ENCODE assay signal across 9 cellular contexts in genomic region chr19:14536926-14537692, GRCh38. TPM values are rescaled to one million over a fixed set of nuclear protein-coding genes. Genes with fewer than 3 reads are reported as not detected.
A peak's percentile ranks its signal among the peaks of the same experiment; 100 is the strongest.
DNase-seq lines count a peak whose midpoint lies in the region; ATAC-seq, FAIRE-seq and TF ChIP-seq lines count a peak whose summit lies in the region.
"Had no signal": no experiment of that assay in that cellular context is flagged by ENCODE, and none has a peak within 500 bp of the region (broad histone marks: within the 10 kb centered on the region; RNA-seq: fewer than 3 reads in every experiment).

No MANE protein-coding gene starts in this region.

- TF ChIP-seq CTCF in DOHH2 (IDR thresholded peaks at IDR 0.05; ENCODE audit: low read depth, low read length, poor library complexity, severe bottlenecking) (no peak), OCI-LY7 (conservative IDR thresholded peaks at IDR 0.05; ENCODE audit: low read length) (no peak), MCF 10A (IDR thresholded peaks at IDR 0.05; ENCODE audit: unreplicated experiment) (no peak), keratinocyte (optimal IDR thresholded peaks at IDR 0.05 in 1 of 3, IDR thresholded peaks at IDR 0.05 in 1 of 3, conservative IDR thresholded peaks at IDR 0.05 in 1 of 3; ENCODE audit: extremely low read depth in 1 of 3, insufficient read depth in 2 of 3, low read length in 3 of 3) (no peak)

- H3K9me3 Mint-ChIP-seq in MCF 10A (ENCODE audit: unreplicated experiment) = no peaks in the 10 kb centered on the region
- H3K9me3 Mint-ChIP-seq in stimulated activated naive CD8-positive, alpha-beta T cell treated with anti-CD3 and anti-CD28 coated beads, Interleukin-15, amount 100 ng/mL, for 72 hours = no peaks in the 10 kb centered on the region

- FAIRE-seq in keratinocyte (lab: Jason Lieb, UNC) = peak; percentile 5

- peaks cover 4% of the 10 kb centered on the region; the same call in 1 of the 2 replicates for H4K20me1 ChIP-seq in DOHH2 (ENCODE audit: control insufficient read depth, insufficient read depth, low read depth, low read length)
- H4K20me1 ChIP-seq in OCI-LY7 (ENCODE audit: insufficient read depth, low read length) = no peaks in the 10 kb centered on the region
- no peaks in the 10 kb centered on the region for H4K20me1 ChIP-seq in keratinocyte (ENCODE audit: control insufficient read depth, extremely low read depth, insufficient read depth, low read length)

- POLR2A ChIA-PET in OCI-LY7 (lab: Charles Lee) = interaction anchor here (0.7 kb wide), 1 partner anchor 85 kb away, joined by 6 read pairs; no protein-coding TSS in a partner anchor
- POLR2A ChIA-PET in MCF 10A (lab: Yijun Ruan, JAX) = interaction anchor here (0.6 to 2.2 kb wide), 4 partner anchors 16 to 30 kb away, joined by 3 to 12 read pairs (median 3); partner anchors contain the start of gene DNAJB1

- CTCF ChIA-PET in OCI-LY7 (lab: Charles Lee; ENCODE audit: unreplicated experiment) (no interaction called here), MCF 10A (lab: Yijun Ruan, JAX) (interaction anchor here (0.6 to 3.3 kb wide), 3 partner anchors 14 to 1667 kb away, joined by 3 to 20 read pairs (median 3); no protein-coding TSS in a partner anchor)

- peaks cover 12% of the 10 kb centered on the region for H3K36me3 Mint-ChIP-seq in MCF 10A (ENCODE audit: insufficient read depth, unreplicated experiment)
- H3K36me3 Mint-ChIP-seq: activated naive CD8-positive, alpha-beta T cell had no signal

- H3K9me2 ChIP-seq in DOHH2 (replicated peaks; ENCODE audit: control insufficient read depth, low read length) (no peaks in the 10 kb centered on the region), OCI-LY7 (ENCODE audit: insufficient read depth, low read length) (no peaks in the 10 kb centered on the region)

- no TSS peak for BruUV-seq in OCI-LY7 (replicated peaks; lab: Mats Ljungman, UMichigan)
- BruUV-seq in MCF 10A (replicated peaks; lab: Mats Ljungman, UMichigan) = no TSS peak

- H3K79me2 ChIP-seq in DOHH2 (ENCODE audit: control insufficient read depth, low read length) (peaks cover 82% of the 10 kb centered on the region), OCI-LY7 (ENCODE audit: insufficient read depth, low read depth, low read length) (peaks cover 40% of the 10 kb centered on the region; the same call in 1 of the 2 replicates), keratinocyte (ENCODE audit: control insufficient read depth, insufficient read depth, low read length) (peaks cover 50% of the 10 kb centered on the region)

- dilution Hi-C loops in keratinocyte (cut with MboI; ENCODE audit: extremely low pct_ligation_motif_present, low sequenced_read_pairs) = no loop called here

- H3K9me3 ChIP-seq in DOHH2 (ENCODE audit: control insufficient read depth, insufficient read depth, low read length) (no peaks in the 10 kb centered on the region), OCI-LY7 (ENCODE audit: low read length) (no peaks in the 10 kb centered on the region), keratinocyte (ENCODE audit: control insufficient read depth, low read depth, low read length) (no peaks in the 10 kb centered on the region)

- no peaks in the 10 kb centered on the region for H3K9me1 ChIP-seq in keratinocyte (ENCODE audit: control insufficient read depth, extremely low read depth, insufficient read depth, low read length)

- peaks cover 8% of the 10 kb centered on the region for H3K36me3 ChIP-seq in DOHH2 (ENCODE audit: control insufficient read depth, low read length)
- H3K36me3 ChIP-seq in OCI-LY7 (ENCODE audit: insufficient read depth, low read length) = peaks cover 23% of the 10 kb centered on the region
- H3K36me3 ChIP-seq in keratinocyte (ENCODE audit: control insufficient read depth in 2 of 2, extremely low read depth in 1 of 2, insufficient read depth in 2 of 2, low read length in 2 of 2) = peaks cover 8 to 12% of the 10 kb centered on the region in 2 experiments

- no peaks in the 10 kb centered on the region for H3K4me1 Mint-ChIP-seq in MCF 10A (ENCODE audit: insufficient read depth, unreplicated experiment)
- H3K4me1 Mint-ChIP-seq in stimulated activated naive CD8-positive, alpha-beta T cell treated with anti-CD3 and anti-CD28 coated beads, Interleukin-15, amount 100 ng/mL, for 72 hours = peaks cover 37% of the 10 kb centered on the region

- H3K27ac ChIP-seq in DOHH2 (ENCODE audit: low read depth, low read length) (no peak overlapping the region), OCI-LY7 (ENCODE audit: low read depth, low read length, poor library complexity, severe bottlenecking) (no peak overlapping the region), keratinocyte (ENCODE audit: control insufficient read depth, insufficient read depth, low read length) (peak overlapping the region; percentile 60)

- intact Hi-C loops in OCI-LY7 (cut with micrococcal nuclease; ENCODE audit: unreplicated experiment) (no loop called here), MCF 10A (cut with micrococcal nuclease) (no loop called here)

- peak overlapping the region; percentile 32 for H3K4me3 ChIP-seq in DOHH2 (ENCODE audit: low read length)
- peak overlapping the region; percentile 1 for H3K4me3 ChIP-seq in OCI-LY7 (ENCODE audit: low read depth, low read length, poor library complexity, severe bottlenecking)
- H3K4me3 ChIP-seq in keratinocyte (ENCODE audit: control insufficient read depth in 2 of 3, extremely low read depth in 1 of 3, insufficient read depth in 2 of 3, low read depth in 1 of 3, low read length in 3 of 3) = peak overlapping the region; percentile 18 to 74 (median 58)

- no peak overlapping the region for H2AFZ ChIP-seq in OCI-LY7 (ENCODE audit: low read length)
- H2AFZ ChIP-seq in keratinocyte (ENCODE audit: control insufficient read depth, low read length) = peak overlapping the region; percentile 48

- peaks cover 9% of the 10 kb centered on the region for H3K4me1 ChIP-seq in DOHH2 (ENCODE audit: control insufficient read depth, low read length)
- peaks cover 12% of the 10 kb centered on the region for H3K4me1 ChIP-seq in OCI-LY7 (ENCODE audit: insufficient read depth, low read length, poor library complexity, severe bottlenecking)
- H3K4me1 ChIP-seq in keratinocyte (ENCODE audit: control insufficient read depth, extremely low read depth, insufficient read depth, low read length) = peaks cover 18% of the 10 kb centered on the region

- peaks cover 4% of the 10 kb centered on the region; the same call in 1 of the 2 replicates for H3F3A ChIP-seq in DOHH2 (ENCODE audit: control insufficient read depth, insufficient read depth)

- H3K27ac Mint-ChIP-seq in MCF 10A (ENCODE audit: low read depth, unreplicated experiment) = no peak overlapping the region
- no peak overlapping the region for H3K27ac Mint-ChIP-seq in stimulated activated naive CD8-positive, alpha-beta T cell treated with anti-CD3 and anti-CD28 coated beads, Interleukin-15, amount 100 ng/mL, for 72 hours

- peak overlapping the region; percentile 49; the same call in 1 of the 2 replicates for H3K4me2 ChIP-seq in DOHH2 (ENCODE audit: low read length)
- H3K4me2 ChIP-seq in OCI-LY7 (ENCODE audit: low read length) = peak overlapping the region; percentile 48
- H3K4me2 ChIP-seq in keratinocyte (ENCODE audit: control insufficient read depth, extremely low read depth, insufficient read depth, low read depth, low read length) = peak overlapping the region; percentile 96

- ATAC-seq in stimulated activated naive CD8-positive, alpha-beta T cell treated with anti-CD3 and anti-CD28 coated beads, Interleukin-15, amount 100 ng/mL, for 72 hours = peak; percentile 68
- ATAC-seq in GM21737 (IDR thresholded peaks at IDR 0.05; ENCODE audit: unreplicated experiment) (no peak), HG03342 (IDR thresholded peaks at IDR 0.05; ENCODE audit: unreplicated experiment) (no peak)

- H3K4me3 Mint-ChIP-seq in MCF 10A (ENCODE audit: unreplicated experiment) = peak overlapping the region; percentile 33
- H3K4me3 Mint-ChIP-seq in stimulated activated naive CD8-positive, alpha-beta T cell treated with anti-CD3 and anti-CD28 coated beads, Interleukin-15, amount 100 ng/mL, for 72 hours = no peak overlapping the region
- H3K4me3 Mint-ChIP-seq: activated naive CD8-positive, alpha-beta T cell had no signal

- DNase-seq in OCI-LY7 (ENCODE audit: low spot score) (peak; percentile 72), MCF 10A (ENCODE audit: unreplicated experiment) (peak; percentile 93), keratinocyte (ENCODE audit: low read depth, low spot score) (no peak), NCI-H1048 (lab: John Stamatoyannopoulos, UW) (no peak)
- peak in 1 of 2 donors; percentile 43 for DNase-seq in stimulated activated naive CD8-positive, alpha-beta T cell treated with anti-CD3 and anti-CD28 coated beads, Interleukin-15, amount 100 ng/mL, for 72 hours

- H3K27me3 ChIP-seq in DOHH2 (ENCODE audit: control insufficient read depth, low read length) = no peaks in the 10 kb centered on the region
- no peaks in the 10 kb centered on the region for H3K27me3 ChIP-seq in keratinocyte (ENCODE audit: control insufficient read depth, extremely low read depth, insufficient read depth, low read length)

- peak overlapping the region; percentile 71 for H3K9ac ChIP-seq in keratinocyte (ENCODE audit: control insufficient read depth, extremely low read depth, insufficient read depth, low read length)

- H3K27me3 Mint-ChIP-seq in MCF 10A (ENCODE audit: insufficient read depth, unreplicated experiment) = no peaks in the 10 kb centered on the region
- no peaks in the 10 kb centered on the region for H3K27me3 Mint-ChIP-seq in stimulated activated naive CD8-positive, alpha-beta T cell treated with anti-CD3 and anti-CD28 coated beads, Interleukin-15, amount 100 ng/mL, for 72 hours
- H3K27me3 Mint-ChIP-seq: activated naive CD8-positive, alpha-beta T cell had no signal

RNA-seq across cellular contexts. Expression of gene TECR, which starts 7.7 kb away (rescaled TPM):
- 52.3 and 81.4 TPM in 2 replicates for total RNA-seq in OCI-LY7 (2014; rRNA removed; shearing (Covaris generic))
- total RNA-seq in OCI-LY7 (2022) = 128 and 130 TPM in 2 replicates
- 74.1 and 106 TPM in 2 replicates for total RNA-seq in MCF 10A (2022)
- 79.7 to 169 TPM (median 92.3 TPM) in 3 replicates for polyA plus RNA-seq in keratinocyte
- polyA plus RNA-seq in keratinocyte (2011; ENCODE audit: low read depth) = 79.3 TPM
- 87.0 and 114 TPM in 2 replicates for polyA plus RNA-seq in keratinocyte (2011; cell fraction: cytosol; rRNA removed)
- polyA plus RNA-seq in keratinocyte (2011; cell fraction: nucleus; rRNA removed) = 115 and 139 TPM in 2 replicates
- polyA plus RNA-seq in keratinocyte (2012; ENCODE audit: low replicate concordance) = 187 and 197 TPM in 2 replicates
- 161 to 522 TPM (median 205 TPM) in 3 replicates for polyA minus RNA-seq in keratinocyte
- polyA minus RNA-seq in keratinocyte (2011; cell fraction: cytosol; rRNA and poly(A)+ RNA removed) = 238 TPM
- polyA minus RNA-seq in keratinocyte (2011; cell fraction: nucleus; rRNA and poly(A)+ RNA removed) = 84.0 and 99.5 TPM in 2 replicates

RNA-seq across cellular contexts. Expression of gene DNAJB1, which starts 18.9 kb away (rescaled TPM):
- total RNA-seq in OCI-LY7 (2014; rRNA removed; shearing (Covaris generic)) = 62.9 and 76.7 TPM in 2 replicates
- total RNA-seq in OCI-LY7 (2022) (51.7 and 63.7 TPM in 2 replicates), MCF 10A (2022) (71.6 and 97.4 TPM in 2 replicates)
- 249 to 290 TPM (median 265 TPM) in 3 replicates for polyA plus RNA-seq in keratinocyte
- polyA plus RNA-seq in keratinocyte (2011; ENCODE audit: low read depth) = 402 TPM
- 283 and 335 TPM in 2 replicates for polyA plus RNA-seq in keratinocyte (2011; cell fraction: cytosol; rRNA removed)
- 248 and 253 TPM in 2 replicates for polyA plus RNA-seq in keratinocyte (2011; cell fraction: nucleus; rRNA removed)
- polyA plus RNA-seq in keratinocyte (2012; ENCODE audit: low replicate concordance) = 187 and 359 TPM in 2 replicates
- polyA minus RNA-seq in keratinocyte = 150 to 262 TPM (median 198 TPM) in 3 replicates
- 156 TPM for polyA minus RNA-seq in keratinocyte (2011; cell fraction: cytosol; rRNA and poly(A)+ RNA removed)
- polyA minus RNA-seq in keratinocyte (2011; cell fraction: nucleus; rRNA and poly(A)+ RNA removed) = 90.0 and 121 TPM in 2 replicates

RNA-seq across cellular contexts. Expression of gene NDUFB7, which starts 34.8 kb away (rescaled TPM):
- 282 and 301 TPM in 2 replicates for total RNA-seq in OCI-LY7 (2014; rRNA removed; shearing (Covaris generic))
- total RNA-seq in OCI-LY7 (2022) (137 and 141 TPM in 2 replicates), MCF 10A (2022) (153 and 165 TPM in 2 replicates)
- 122 to 267 TPM (median 146 TPM) in 3 replicates for polyA plus RNA-seq in keratinocyte
- polyA plus RNA-seq in keratinocyte (2011; ENCODE audit: low read depth) = 11.5 TPM
- polyA plus RNA-seq in keratinocyte (2011; cell fraction: cytosol; rRNA removed) = 64.3 and 214 TPM in 2 replicates
- polyA plus RNA-seq in keratinocyte (2011; cell fraction: nucleus; rRNA removed) = 66.4 and 86.8 TPM in 2 replicates
- 78.6 and 223 TPM in 2 replicates for polyA plus RNA-seq in keratinocyte (2012; ENCODE audit: low replicate concordance)
- 32.3 to 63.9 TPM (median 48.2 TPM) in 3 replicates for polyA minus RNA-seq in keratinocyte
- polyA minus RNA-seq in keratinocyte (2011; cell fraction: cytosol; rRNA and poly(A)+ RNA removed) = 301 TPM
- polyA minus RNA-seq in keratinocyte (2011; cell fraction: nucleus; rRNA and poly(A)+ RNA removed) = 26.2 and 37.7 TPM in 2 replicates

RNA-seq across cellular contexts. Expression of gene GIPC1, which starts 41.2 kb away (rescaled TPM):
- total RNA-seq in OCI-LY7 (2014; rRNA removed; shearing (Covaris generic)) = 18.5 and 26.9 TPM in 2 replicates
- total RNA-seq in OCI-LY7 (2022) (37.6 and 38.3 TPM in 2 replicates), MCF 10A (2022) (107 and 108 TPM in 2 replicates)
- polyA plus RNA-seq in keratinocyte = 147 to 254 TPM (median 166 TPM) in 3 replicates
- 119 TPM for polyA plus RNA-seq in keratinocyte (2011; ENCODE audit: low read depth)
- 106 and 260 TPM in 2 replicates for polyA plus RNA-seq in keratinocyte (2011; cell fraction: cytosol; rRNA removed)
- polyA plus RNA-seq in keratinocyte (2011; cell fraction: nucleus; rRNA removed) = 107 and 171 TPM in 2 replicates
- 188 and 230 TPM in 2 replicates for polyA plus RNA-seq in keratinocyte (2012; ENCODE audit: low replicate concordance)
- polyA minus RNA-seq in keratinocyte = 72.3 to 126 TPM (median 110 TPM) in 3 replicates
- polyA minus RNA-seq in keratinocyte (2011; cell fraction: cytosol; rRNA and poly(A)+ RNA removed) = 300 TPM
- 93.5 and 97.4 TPM in 2 replicates for polyA minus RNA-seq in keratinocyte (2011; cell fraction: nucleus; rRNA and poly(A)+ RNA removed)

RNA-seq across cellular contexts. Expression of gene CLEC17A, which starts 45.8 kb away (rescaled TPM):
- total RNA-seq in OCI-LY7 (2014; rRNA removed; shearing (Covaris generic)) = 45.7 and 51.1 TPM in 2 replicates
- total RNA-seq in OCI-LY7 (2022) (22.5 and 27.4 TPM in 2 replicates), MCF 10A (2022) (not detected in 2 replicates)
- 0.04 TPM in 1 of 3 replicates, not detected in the others for polyA plus RNA-seq in keratinocyte
- not detected for polyA plus RNA-seq in keratinocyte (2011; ENCODE audit: low read depth)
- not detected in 2 replicates for polyA plus RNA-seq in keratinocyte (2011; cell fraction: cytosol; rRNA removed)
- polyA plus RNA-seq in keratinocyte (2011; cell fraction: nucleus; rRNA removed) = not detected in 2 replicates
- not detected in 2 replicates for polyA plus RNA-seq in keratinocyte (2012; ENCODE audit: low replicate concordance)
- polyA minus RNA-seq in keratinocyte = not detected in 3 replicates
- not detected for polyA minus RNA-seq in keratinocyte (2011; cell fraction: cytosol; rRNA and poly(A)+ RNA removed)
- polyA minus RNA-seq in keratinocyte (2011; cell fraction: nucleus; rRNA and poly(A)+ RNA removed) = not detected in 2 replicates

Comparison
In these comparisons a context has a peak if more than half of its experiments do, and no peak if none do; other contexts are left out.
1. H3K4me3 ChIP-seq: peak in every context shown above with its lines; median percentile 58 in keratinocyte; 32 in DOHH2; 1 in OCI-LY7.
2. DNase-seq: peak in OCI-LY7 (single experiment) and MCF 10A (single experiment); none in keratinocyte (single experiment) and NCI-H1048 (single experiment).
3. Peak in every context shown above with its lines, with median percentiles within 50 percentile points of each other: H3K4me2 ChIP-seq.